In the genomic region with DNA sequence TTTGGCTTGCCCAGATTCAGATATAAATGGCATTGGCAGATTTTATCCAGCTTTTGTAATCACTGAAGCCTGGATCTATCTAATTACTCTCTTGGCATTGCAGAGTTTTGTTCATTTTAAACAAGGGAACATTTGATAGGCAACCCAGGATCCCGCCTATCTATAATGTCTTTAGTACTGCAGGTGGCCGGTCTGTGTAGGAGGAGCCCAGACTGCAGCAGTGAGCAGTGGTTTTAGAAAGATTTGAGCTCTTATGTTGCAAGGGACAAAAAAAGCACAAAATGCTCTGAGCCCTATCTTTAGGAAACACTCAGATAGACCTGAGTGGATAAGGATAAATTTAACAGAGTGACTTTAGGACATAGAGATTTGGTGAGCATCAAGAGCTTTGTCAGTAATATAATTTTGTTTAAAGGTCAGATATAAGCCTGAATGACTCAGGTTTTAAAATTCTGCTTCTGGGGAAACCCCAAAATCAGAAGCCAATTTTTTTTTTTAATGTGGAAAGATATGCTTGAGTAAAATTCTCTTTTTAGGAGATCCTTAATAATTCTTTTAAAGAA, we compare ENCODE assay signal across 22 cellular contexts.
"Had no signal": no experiment of that assay in that cellular context is flagged by ENCODE, and none has a peak within 500 bp of the region (broad histone marks: within the 10 kb centered on the region; RNA-seq: fewer than 3 reads in every experiment).

No MANE protein-coding gene starts in this region.

- H3K4me1 Mint-ChIP-seq: activated naive CD4-positive, alpha-beta T cell treated with anti-CD3 and anti-CD28 coated beads, Interleukin-2, amount 50 U/mL, for 24 hours; T-helper 17 cell had no signal

- H3K27ac ChIP-seq: suprapubic skin, vagina, WERI-Rb-1 had no signal

- H3K4me1 ChIP-seq: suprapubic skin had no signal

- H3K9me3 Mint-ChIP-seq: dendritic cell treated with granulocyte-macrophage colony-stimulating factor and Interleukin-4, amounts not matched to agents 40 ng/mL and 50 ng/mL, for 4 days; mesothelial cell of epicardium; nephron progenitor cell had no signal

- H3K4me3 Mint-ChIP-seq: activated naive CD4-positive, alpha-beta T cell treated with anti-CD3 and anti-CD28 coated beads, Interleukin-2, amount 50 U/mL, for 24 hours; dendritic cell treated with granulocyte-macrophage colony-stimulating factor and Interleukin-4, amounts not matched to agents 40 ng/mL and 50 ng/mL, for 4 days; mesothelial cell of epicardium; nephron progenitor cell; stimulated activated naive CD8-positive, alpha-beta T cell treated with anti-CD3 and anti-CD28 coated beads, Interleukin-15, Interleukin-2, amounts not matched to agents 100 ng/mL and 50 ng/mL, for 24 hours; T-helper 17 cell had no signal

- H3K4me3 ChIP-seq: lung, suprapubic skin, vagina had no signal

- H3K9me3 ChIP-seq: suprapubic skin, vagina had no signal

- H3K27me3 ChIP-seq: suprapubic skin, vagina had no signal

- DNase-seq: activated CD4-positive, alpha-beta T cell treated with anti-CD3 and anti-CD28 coated beads for 1 hour; activated CD4-positive, alpha-beta T cell treated with anti-CD3 and anti-CD28 coated beads, Interleukin-2, amount 50 U/mL, for 4 hours; activated gamma-delta T cell; cerebellar nuclear complex; effector CD8-positive, alpha-beta T cell; glutamatergic neuron; hippocampal formation; islet precursor cell; nephron progenitor cell; occipital lobe; T-helper 17 cell; trophoblast cell; WERI-Rb-1 had no signal

- H3K36me3 Mint-ChIP-seq: activated naive CD4-positive, alpha-beta T cell treated with anti-CD3 and anti-CD28 coated beads, Interleukin-2, amount 50 U/mL, for 24 hours; mesothelial cell of epicardium had no signal

- H3K36me3 ChIP-seq: suprapubic skin, vagina, WERI-Rb-1 had no signal

- ATAC-seq: esophagus mucosa, left lobe of liver, T-helper 17 cell had no signal

- H3K27ac Mint-ChIP-seq: activated naive CD4-positive, alpha-beta T cell treated with anti-CD3 and anti-CD28 coated beads, Interleukin-2, amount 50 U/mL, for 24 hours; dendritic cell treated with granulocyte-macrophage colony-stimulating factor and Interleukin-4, amounts not matched to agents 40 ng/mL and 50 ng/mL, for 4 days; mesothelial cell of epicardium; nephron progenitor cell; stimulated activated naive CD8-positive, alpha-beta T cell treated with anti-CD3 and anti-CD28 coated beads, Interleukin-15, Interleukin-2, amounts not matched to agents 100 ng/mL and 50 ng/mL, for 24 hours; T-helper 17 cell had no signal

- H3K27me3 Mint-ChIP-seq: activated naive CD4-positive, alpha-beta T cell treated with anti-CD3 and anti-CD28 coated beads, Interleukin-2, amount 50 U/mL, for 24 hours; dendritic cell treated with granulocyte-macrophage colony-stimulating factor and Interleukin-4, amounts not matched to agents 40 ng/mL and 50 ng/mL, for 4 days; stimulated activated naive CD8-positive, alpha-beta T cell treated with anti-CD3 and anti-CD28 coated beads, Interleukin-15, Interleukin-2, amounts not matched to agents 100 ng/mL and 50 ng/mL, for 24 hours; T-helper 17 cell had no signal
